In the genomic region with DNA sequence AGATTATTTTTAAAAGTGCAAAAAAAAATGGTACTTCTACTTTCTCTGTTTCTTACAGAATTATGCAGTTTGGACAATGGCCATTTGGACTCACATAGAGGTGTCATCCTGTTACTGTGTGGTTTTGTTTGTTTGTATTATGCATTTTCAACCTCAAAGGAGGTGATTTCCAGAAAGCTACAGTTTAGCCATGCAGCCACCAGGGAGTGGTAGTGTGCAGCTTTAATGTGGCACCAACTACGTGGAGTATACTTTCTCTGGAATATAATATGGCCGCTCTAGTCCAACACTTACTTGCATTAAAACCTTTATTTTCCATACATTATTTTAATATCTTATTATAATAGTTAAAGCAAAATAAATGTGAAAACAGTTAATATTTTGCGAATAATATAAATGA, we compare ENCODE assay signal across 2 cellular contexts.
TF ChIP-seq lines count a peak whose summit lies in the region.

No MANE protein-coding gene starts in this region.

TF ChIP-seq in SK-N-SH, 30 proteins besides CTCF, POLR2A, EP300 and RAD21 (continued from another document):
- no peak for TF ChIP-seq TEAD4 (IDR thresholded peaks at IDR 0.05; ENCODE audit: borderline replicate concordance, insufficient read depth)
- TF ChIP-seq GATA2 (CRISPR knock-in tag; IDR thresholded peaks at IDR 0.05): no peak
- no peak for TF ChIP-seq RFX5 (IDR thresholded peaks at IDR 0.05; ENCODE audit: low read length)
- no peak for TF ChIP-seq POLR2AphosphoS5 (IDR thresholded peaks at IDR 0.05; ENCODE audit: low read depth, low read length)

TF ChIP-seq in SK-N-SH treated with all-trans-retinoic acid at 6 μM for 48 hours, 23 proteins besides CTCF, POLR2A, EP300 and RAD21 (continued from another document):
- TF ChIP-seq, protein P1, sequence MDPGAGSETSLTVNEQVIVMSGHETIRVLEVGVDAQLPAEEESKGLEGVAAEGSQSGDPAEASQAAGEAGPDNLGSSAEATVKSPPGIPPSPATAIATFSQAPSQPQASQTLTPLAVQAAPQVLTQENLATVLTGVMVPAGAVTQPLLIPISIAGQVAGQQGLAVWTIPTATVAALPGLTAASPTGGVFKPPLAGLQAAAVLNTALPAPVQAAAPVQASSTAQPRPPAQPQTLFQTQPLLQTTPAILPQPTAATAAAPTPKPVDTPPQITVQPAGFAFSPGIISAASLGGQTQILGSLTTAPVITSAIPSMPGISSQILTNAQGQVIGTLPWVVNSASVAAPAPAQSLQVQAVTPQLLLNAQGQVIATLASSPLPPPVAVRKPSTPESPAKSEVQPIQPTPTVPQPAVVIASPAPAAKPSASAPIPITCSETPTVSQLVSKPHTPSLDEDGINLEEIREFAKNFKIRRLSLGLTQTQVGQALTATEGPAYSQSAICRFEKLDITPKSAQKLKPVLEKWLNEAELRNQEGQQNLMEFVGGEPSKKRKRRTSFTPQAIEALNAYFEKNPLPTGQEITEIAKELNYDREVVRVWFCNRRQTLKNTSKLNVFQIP (CRISPR knock-in tag; IDR thresholded peaks at IDR 0.05; ENCODE audit: borderline replicate concordance, low read depth): no peak
- TF ChIP-seq ZFP30 (CRISPR knock-in tag; IDR thresholded peaks at IDR 0.05): no peak
- no peak for TF ChIP-seq ZFP3 (CRISPR knock-in tag; IDR thresholded peaks at IDR 0.05)
- TF ChIP-seq, protein P2, sequence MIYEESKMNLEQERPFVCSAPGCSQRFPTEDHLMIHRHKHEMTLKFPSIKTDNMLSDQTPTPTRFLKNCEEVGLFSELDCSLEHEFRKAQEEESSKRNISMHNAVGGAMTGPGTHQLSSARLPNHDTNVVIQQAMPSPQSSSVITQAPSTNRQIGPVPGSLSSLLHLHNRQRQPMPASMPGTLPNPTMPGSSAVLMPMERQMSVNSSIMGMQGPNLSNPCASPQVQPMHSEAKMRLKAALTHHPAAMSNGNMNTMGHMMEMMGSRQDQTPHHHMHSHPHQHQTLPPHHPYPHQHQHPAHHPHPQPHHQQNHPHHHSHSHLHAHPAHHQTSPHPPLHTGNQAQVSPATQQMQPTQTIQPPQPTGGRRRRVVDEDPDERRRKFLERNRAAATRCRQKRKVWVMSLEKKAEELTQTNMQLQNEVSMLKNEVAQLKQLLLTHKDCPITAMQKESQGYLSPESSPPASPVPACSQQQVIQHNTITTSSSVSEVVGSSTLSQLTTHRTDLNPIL (CRISPR knock-in tag; IDR thresholded peaks at IDR 0.05; ENCODE audit: low read depth): no peak
- TF ChIP-seq CSDC2 (CRISPR knock-in tag; IDR thresholded peaks at IDR 0.05): no peak
- no peak for TF ChIP-seq ISL1 (CRISPR knock-in tag; IDR thresholded peaks at IDR 0.05)
